In the genomic region with DNA sequence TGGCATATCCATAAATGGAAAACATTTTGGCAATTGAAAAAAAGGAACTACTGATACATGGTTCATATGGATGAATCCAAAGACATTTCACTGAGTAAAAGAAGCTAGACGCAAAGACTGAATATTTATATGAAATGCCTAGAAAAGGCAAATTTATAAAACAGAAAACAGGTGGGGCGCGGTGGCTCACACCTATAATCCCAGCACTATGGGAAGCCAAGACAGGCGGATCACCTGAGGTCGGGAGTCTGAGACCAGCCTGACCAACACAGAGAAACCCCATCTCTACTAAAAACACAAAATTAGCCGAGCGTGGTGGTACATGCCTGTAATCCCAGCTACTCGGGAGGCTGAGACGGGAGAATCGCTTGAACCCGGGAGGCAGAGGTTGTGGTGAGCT, we compare ENCODE assay signal across 19 cellular contexts. TPM values are rescaled to one million over a fixed set of nuclear protein-coding genes. Genes with fewer than 3 reads are reported as not detected.
"Had no signal": no experiment of that assay in that cellular context is flagged by ENCODE, and none has a peak within 500 bp of the region (broad histone marks: within the 10 kb centered on the region; RNA-seq: fewer than 3 reads in every experiment).

No MANE protein-coding gene starts in this region.

RNA-seq across cellular contexts. Expression of gene HTR1E, which starts 9.5 kb away (rescaled TPM):
- total RNA-seq: activated naive CD4-positive, alpha-beta T cell treated with anti-CD3 and anti-CD28 coated beads for 36 hours; activated naive CD4-positive, alpha-beta T cell treated with anti-CD3 and anti-CD28 coated beads, Interleukin-2, amount 50 U/mL, for 72 hours; activated naive CD8-positive, alpha-beta T cell treated with anti-CD3 and anti-CD28 coated beads for 36 hours; activated naive CD8-positive, alpha-beta T cell treated with anti-CD3 and anti-CD28 coated beads, Interleukin-2, amount 10 ng/mL, durations not matched to agents 7 days and 5 days; activated T-cell treated with anti-CD3 and anti-CD28 coated beads, Interleukin-2, amount 50 U/mL, for 4 hours; activated T-cell treated with anti-CD3 and anti-CD28 coated beads, Interleukin-2, amount 50 U/mL, for 72 hours; activated T-helper 1 cell treated with anti-CD3 and anti-CD28 coated beads, Interleukin-12 subunit alpha, Interleukin-12 subunit beta, Interleukin-2, Interleukin-4 antibody, amounts not matched to agents 30 ng/mL and 10 ng/mL and 1 ng/mL, durations not matched to agents 14 hours and 24 hours and 36 hours; activated T-helper 17 cell treated with anti-CD3 and anti-CD28 coated beads, Interleukin-2, amount 50 U/mL, for 72 hours; activated T-helper 2 cell treated with anti-CD3 and anti-CD28 coated beads, Interferon-gamma antibody, Interleukin-2, Interleukin-4, amounts not matched to agents 10 μg/mL and 5 μg/mL and 100 μg/mL, durations not matched to agents 14 hours and 24 hours and 36 hours; adrenal gland; aorta; ascending aorta; astrocyte; body of pancreas; breast epithelium; bronchial epithelial cell; cardiac muscle cell; cardiac septum; chondrocyte had no signal
